ENCODE assay signal across 22 cellular contexts in genomic region chr4:159019356-159019755, GRCh38.
A peak's percentile ranks its signal among the peaks of the same experiment; 100 is the strongest.
DNase-seq lines count a peak whose midpoint lies in the region; ATAC-seq and TF ChIP-seq lines count a peak whose summit lies in the region.
"Had no signal": no experiment of that assay in that cellular context is flagged by ENCODE, and none has a peak within 500 bp of the region (broad histone marks: within the 10 kb centered on the region; RNA-seq: fewer than 3 reads in every experiment).

No MANE protein-coding gene starts in this region.

- peak overlapping the region; percentile 63 for H2AFZ ChIP-seq in neuronal stem cell (ENCODE audit: low read length)

- TF ChIP-seq CTCF in heart right ventricle (IDR thresholded peaks at IDR 0.05) = no peak
- TF ChIP-seq CTCF in WTC11 (IDR thresholded peaks at IDR 0.05) = no peak

- no peaks in the 10 kb centered on the region for H3K79me1 ChIP-seq in neuronal stem cell (ENCODE audit: low read depth, low read length)

- no peaks in the 10 kb centered on the region for H3K9me3 ChIP-seq in heart right ventricle
- no peaks in the 10 kb centered on the region for H3K9me3 ChIP-seq in neuronal stem cell (replicated peaks in 1 of 2; ENCODE audit: control insufficient read depth in 2 of 2, insufficient read depth in 1 of 2, low read depth in 1 of 2, low read length in 2 of 2)
- H3K9me3 ChIP-seq: SJCRH30 had no signal

- H3K18ac ChIP-seq in neuronal stem cell (ENCODE audit: low read length) = peak overlapping the region; percentile 37

- H4K8ac ChIP-seq in neuronal stem cell (ENCODE audit: low read depth, low read length) = no peak overlapping the region

- H3K36me3 ChIP-seq in heart right ventricle = no peaks in the 10 kb centered on the region
- H3K36me3 ChIP-seq in neuronal stem cell (replicated peaks in 1 of 2; ENCODE audit: control insufficient read depth in 2 of 2, insufficient read depth in 2 of 2, low read length in 2 of 2) = no peaks in the 10 kb centered on the region
- H3K36me3 ChIP-seq: SJCRH30 had no signal

- H3K27me3 Mint-ChIP-seq in WTC11 (ENCODE audit: low read depth) = peaks cover 9% of the 10 kb centered on the region; the same call in 1 of the 2 replicates

- H2BK12ac ChIP-seq in neuronal stem cell (ENCODE audit: low read length) = no peak overlapping the region

- no peak overlapping the region for H3K9ac ChIP-seq in neuronal stem cell (ENCODE audit: low read depth, low read length, poor library complexity)

- no peak overlapping the region for H2AK5ac ChIP-seq in neuronal stem cell (ENCODE audit: low read depth, low read length)

- intact Hi-C loops in heart right ventricle (cut with DNase I) = loop anchor here in 1 of 10 donors (10.0 kb wide), 1 partner anchor 155 kb away; no protein-coding TSS in a partner anchor
- intact Hi-C loops in left cardiac atrium (cut with DNase I) = no loop called here

- H4K91ac ChIP-seq in neuronal stem cell (ENCODE audit: low read depth, low read length, poor library complexity) = no peak overlapping the region

- no peak overlapping the region for H3K4ac ChIP-seq in neuronal stem cell (ENCODE audit: low read length)

- no peak overlapping the region for H3K27ac ChIP-seq in heart right ventricle
- no peak overlapping the region for H3K27ac ChIP-seq in neuronal stem cell (replicated peaks; ENCODE audit: low read length)
- H3K27ac ChIP-seq: SJCRH30 had no signal

- H3K14ac ChIP-seq in neuronal stem cell (ENCODE audit: low read length) = no peak overlapping the region

- DNase-seq in heart right ventricle (peak in 1 of 2 donors; percentile 19), left cardiac atrium (no peak), WTC11 (ENCODE audit: low spot score) (no peak), left lobe of liver (ENCODE audit: low spot score) (no peak), neuronal stem cell (ENCODE audit: low spot score) (no peak)
- DNase-seq in effector CD8-positive, alpha-beta T cell (lab: John Stamatoyannopoulos, UW) = no peak
- DNase-seq: Calu3, DMS153, DND-41, H9, Kasumi-1, MV-4-11, NCI-H1105 treated with DMSO at 0.1 percent for 48 hours, NCI-H146, NCI-H1930, NCI-H2107, NCI-H446, NCI-H524 treated with DMSO at 0.1 percent for 48 hours, NCI-H774, SJCRH30 had no signal

- 0 out of 2 replicates have a peak overlapping the region, but pooled peaks have one; percentile 3 for H3K27ac Mint-ChIP-seq in WTC11

- H3K27me3 ChIP-seq in heart right ventricle (no peaks in the 10 kb centered on the region), neuronal stem cell (ENCODE audit: control insufficient read depth in 3 of 3, insufficient read depth in 3 of 3, low read depth in 1 of 3, low read length in 3 of 3) (no peaks in the 10 kb centered on the region)
- H3K27me3 ChIP-seq: SJCRH30 had no signal

- ATAC-seq in heart right ventricle (peak in 5 of 8 donors; percentile 61 to 73 (median 66)), left cardiac atrium (no peak), WTC11 (no peak), left lobe of liver (peak; percentile 10), GM21381 (IDR thresholded peaks at IDR 0.05; ENCODE audit: unreplicated experiment) (no peak)
- ATAC-seq: K562 had no signal

- CTCF ChIA-PET in WTC11 (lab: Charles Lee) = interaction anchor here (0.6 kb wide), 1 partner anchor 264 kb away, joined by 4 read pairs; no protein-coding TSS in a partner anchor

- H2BK5ac ChIP-seq in neuronal stem cell (ENCODE audit: low read length) = no peak overlapping the region

- no peaks in the 10 kb centered on the region for H3K9me3 Mint-ChIP-seq in WTC11
- H3K9me3 Mint-ChIP-seq: H9 had no signal

- H2BK15ac ChIP-seq in neuronal stem cell (ENCODE audit: low read length) = no peak overlapping the region

- H3K4me3 ChIP-seq in heart right ventricle (no peak overlapping the region), neuronal stem cell (ENCODE audit: low read length in 2 of 2) (no peak overlapping the region)
- H3K4me3 ChIP-seq: K562, SJCRH30 had no signal

- peaks cover 0 to 15% (median 0%) of the 10 kb centered on the region in 9 donors for H3K4me1 ChIP-seq in heart right ventricle
- peaks cover 6 to 17% of the 10 kb centered on the region in 2 donors for H3K4me1 ChIP-seq in neuronal stem cell (ENCODE audit: control insufficient read depth in 2 of 2, insufficient read depth in 1 of 2, low read depth in 1 of 2, low read length in 2 of 2)
- H3K4me1 ChIP-seq: SJCRH30 had no signal

- H3K4me2 ChIP-seq in neuronal stem cell (ENCODE audit: insufficient read depth, low read length, poor library complexity, severe bottlenecking) = no peak overlapping the region

- H3K23ac ChIP-seq in neuronal stem cell (ENCODE audit: low read depth, low read length, poor library complexity) = no peak overlapping the region

- no peak overlapping the region for H3K4me3 Mint-ChIP-seq in WTC11

- WGBS in heart right ventricle, 2 donors = 23 to 32% methylated on average over 5 of the region's 5 CpGs
- no CpG with 5 or more reads among the region's 5 CpGs for WGBS in neuronal stem cell (ENCODE audit: extremely low coverage in 2 of 2, insufficient read length in 2 of 2, insufficient replicate concordance in 1 of 2), 2 donors

- H3K36me3 Mint-ChIP-seq in WTC11 = no peaks in the 10 kb centered on the region

- POLR2A ChIA-PET in WTC11 (lab: Charles Lee) = no interaction called here

- H2BK120ac ChIP-seq in neuronal stem cell (ENCODE audit: low read depth, low read length) = no peak overlapping the region

- H3K4me1 Mint-ChIP-seq in WTC11 = peaks cover 71% of the 10 kb centered on the region

TF ChIP-seq in WTC11, 78 proteins besides CTCF, POLR2A, EP300 and RAD21 (continues in another document):
- no peak for TF ChIP-seq ERG (CRISPR knock-in tag; IDR thresholded peaks at IDR 0.05)
- no peak for TF ChIP-seq ZNF671 (CRISPR knock-in tag; IDR thresholded peaks at IDR 0.05)
- no peak for TF ChIP-seq USF1 (CRISPR knock-in tag; IDR thresholded peaks at IDR 0.05)
- no peak for TF ChIP-seq PREB (CRISPR knock-in tag; IDR thresholded peaks at IDR 0.05; ENCODE audit: borderline replicate concordance)
- no peak for TF ChIP-seq ZNF263 (CRISPR knock-in tag; IDR thresholded peaks at IDR 0.05; ENCODE audit: low read depth)
- no peak for TF ChIP-seq ZNF416 (CRISPR knock-in tag; IDR thresholded peaks at IDR 0.05)
- TF ChIP-seq E2F4 (CRISPR knock-in tag; IDR thresholded peaks at IDR 0.05; ENCODE audit: borderline replicate concordance, low read depth) = no peak
- TF ChIP-seq TP53 (CRISPR knock-in tag; IDR thresholded peaks at IDR 0.05) = no peak
- no peak for TF ChIP-seq NR2C2 (CRISPR knock-in tag; IDR thresholded peaks at IDR 0.05)
- TF ChIP-seq KAT7 (CRISPR knock-in tag; IDR thresholded peaks at IDR 0.05; ENCODE audit: borderline replicate concordance) = no peak
- no peak for TF ChIP-seq AR (CRISPR knock-in tag; IDR thresholded peaks at IDR 0.05)

Comparison
In these comparisons a context has a peak if more than half of its experiments do, and no peak if none do; other contexts are left out.
1. ATAC-seq: peak in heart right ventricle (5 of 8) and left lobe of liver (single experiment); none in left cardiac atrium (0 of 2), WTC11 (single experiment) and GM21381 (single experiment).